8 cellular contexts compared by ENCODE assay signal in the genomic region with DNA sequence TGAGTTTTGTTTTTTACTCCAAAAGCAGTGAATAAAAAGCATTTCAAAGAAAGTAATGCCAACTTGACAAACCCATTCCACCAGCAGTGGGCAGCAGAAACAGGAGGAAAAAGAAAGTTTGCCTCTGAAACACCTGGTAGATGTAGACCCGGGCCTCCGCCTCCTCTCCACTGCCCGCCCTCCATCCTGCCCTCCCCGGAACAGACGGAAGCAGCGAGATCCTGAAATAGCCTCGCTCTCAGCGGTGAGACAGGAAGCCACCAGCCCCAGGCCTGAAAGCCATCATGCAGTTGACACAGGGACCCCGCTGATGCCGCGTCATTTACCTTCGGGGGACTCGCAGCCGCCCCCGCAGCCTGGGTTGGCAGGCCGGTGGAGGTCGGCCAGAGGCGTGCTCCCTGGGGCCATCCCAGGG.
A peak's percentile ranks its signal among the peaks of the same experiment; 100 is the strongest.
DNase-seq lines count a peak whose midpoint lies in the region; ATAC-seq lines count a peak whose summit lies in the region.

No MANE protein-coding gene starts in this region.

- H3K4me3 Mint-ChIP-seq in activated T-cell treated with anti-CD3 and anti-CD28 coated beads, Interleukin-2, amount 50 U/mL, for 72 hours: peak overlapping the region; percentile 53 to 64

- peak; percentile 25 for DNase-seq in H4 (ENCODE audit: low spot score)
- peak; percentile 10 for DNase-seq in NCI-H1436 treated with DMSO at 0.1 percent for 48 hours (lab: John Stamatoyannopoulos, UW)
- peak; percentile 69 to 70 for DNase-seq in activated T-cell treated with anti-CD3 and anti-CD28 coated beads, Interleukin-2, amount 50 U/mL, for 72 hours
- DNase-seq in iPS-NIHi7 (ENCODE audit: extremely low spot score): peak; percentile 79
- peak; percentile 11 to 37 for DNase-seq in stimulated activated CD8-positive, alpha-beta memory T cell treated with anti-CD3 and anti-CD28 coated beads, Interleukin-2, amount 100 ng/mL, for 1 hour (ENCODE audit: low read depth in 2 of 2)
- DNase-seq in HuH-7 (ENCODE audit: low spot score): no peak
- DNase-seq in dedifferentiated amniotic fluid mesenchymal stem cell (ENCODE audit: extremely low spot score): no peak

- ATAC-seq in GM18502 (IDR thresholded peaks at IDR 0.05; ENCODE audit: poor library complexity, unreplicated experiment): peak; percentile 97
- peak; percentile 95 to 98 for ATAC-seq in activated T-cell treated with anti-CD3 and anti-CD28 coated beads, Interleukin-2, amount 50 U/mL, for 72 hours (replicated peaks in 1 of 2)

- H3K4me1 Mint-ChIP-seq in activated T-cell treated with anti-CD3 and anti-CD28 coated beads, Interleukin-2, amount 50 U/mL, for 72 hours (ENCODE audit: low read depth): peaks cover 22% of the 10 kb centered on the region

- no peaks in the 10 kb centered on the region for H3K36me3 Mint-ChIP-seq in activated T-cell treated with anti-CD3 and anti-CD28 coated beads, Interleukin-2, amount 50 U/mL, for 72 hours (ENCODE audit: insufficient read depth in 2 of 2)

- H3K27me3 Mint-ChIP-seq in activated T-cell treated with anti-CD3 and anti-CD28 coated beads, Interleukin-2, amount 50 U/mL, for 72 hours (ENCODE audit: low read depth): no peaks in the 10 kb centered on the region

- H3K9me3 Mint-ChIP-seq in activated T-cell treated with anti-CD3 and anti-CD28 coated beads, Interleukin-2, amount 50 U/mL, for 72 hours: no peaks in the 10 kb centered on the region

- peak overlapping the region; percentile 43 for H3K27ac Mint-ChIP-seq in activated T-cell treated with anti-CD3 and anti-CD28 coated beads, Interleukin-2, amount 50 U/mL, for 72 hours

Comparison
In these comparisons a context has a peak if more than half of its experiments do, and no peak if none do; other contexts are left out.
1. DNase-seq: peak in H4 (single experiment), NCI-H1436 treated with DMSO at 0.1 percent for 48 hours (single experiment), activated T-cell treated with anti-CD3 and anti-CD28 coated beads, Interleukin-2, amount 50 U/mL, for 72 hours (2 of 2), iPS-NIHi7 (single experiment) and stimulated activated CD8-positive, alpha-beta memory T cell treated with anti-CD3 and anti-CD28 coated beads, Interleukin-2, amount 100 ng/mL, for 1 hour (2 of 2); none in HuH-7 (single experiment) and dedifferentiated amniotic fluid mesenchymal stem cell (single experiment).